13 cellular contexts compared by ENCODE assay signal in the genomic region with DNA sequence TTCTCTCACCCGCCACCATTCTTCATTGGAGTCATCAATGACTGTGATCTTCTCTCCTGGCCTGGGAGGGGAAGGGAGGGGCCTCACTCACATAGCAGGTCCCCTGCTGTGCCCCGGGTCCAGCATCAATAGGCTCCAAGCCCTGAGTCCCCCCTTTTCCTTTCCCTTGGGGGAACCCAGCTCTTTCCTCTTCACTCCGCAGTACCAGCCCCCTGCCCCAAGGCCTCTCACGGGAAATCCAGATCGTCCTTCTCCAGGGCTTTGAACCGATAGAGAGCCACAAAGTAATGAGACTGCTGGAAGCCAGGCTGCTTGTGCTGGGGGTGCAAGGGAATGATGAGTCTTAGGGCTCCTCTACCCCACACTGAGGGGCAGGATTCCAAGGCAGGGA. TPM values are rescaled to one million over a fixed set of nuclear protein-coding genes. Genes with fewer than 3 reads are reported as not detected.
A peak's percentile ranks its signal among the peaks of the same experiment; 100 is the strongest.
DNase-seq lines count a peak whose midpoint lies in the region; ATAC-seq and TF ChIP-seq lines count a peak whose summit lies in the region.
"Had no signal": no experiment of that assay in that cellular context is flagged by ENCODE, and none has a peak within 500 bp of the region (broad histone marks: within the 10 kb centered on the region; RNA-seq: fewer than 3 reads in every experiment).

No MANE protein-coding gene starts in this region.

- no peak overlapping the region for H3K4me3 ChIP-seq in OCI-LY3 (ENCODE audit: low read length)

- no peaks in the 10 kb centered on the region for H3K79me2 ChIP-seq in OCI-LY3 (ENCODE audit: low read length)

- H3K9ac ChIP-seq in OCI-LY3 (ENCODE audit: low read length) = no peak overlapping the region

- H3K27ac ChIP-seq in OCI-LY3 (ENCODE audit: low read length) = no peak overlapping the region
- H3K27ac ChIP-seq: ascending aorta, KMS-11 had no signal

- peaks cover 7% of the 10 kb centered on the region for H3K36me3 Mint-ChIP-seq in activated T-cell treated with anti-CD3 and anti-CD28 coated beads, Interleukin-2, amount 50 U/mL, for 24 hours (ENCODE audit: low read depth)
- H3K36me3 Mint-ChIP-seq in activated T-cell treated with anti-CD3 and anti-CD28 coated beads, Interleukin-2, amount 50 U/mL, for 72 hours (ENCODE audit: insufficient read depth in 2 of 2) = peaks cover 6 to 10% of the 10 kb centered on the region in 2 donors
- H3K36me3 Mint-ChIP-seq in central memory CD8-positive, alpha-beta T cell (ENCODE audit: insufficient read depth) = peaks cover 15% of the 10 kb centered on the region

- ATAC-seq in activated T-cell treated with anti-CD3 and anti-CD28 coated beads, Interleukin-2, amount 50 U/mL, for 72 hours (replicated peaks in 1 of 2) = no peak
- no peak for ATAC-seq in central memory CD8-positive, alpha-beta T cell (replicated peaks; ENCODE audit: extremely low read depth, poor library complexity, severe bottlenecking)
- ATAC-seq in sciatic nerve = no peak
- no peak for ATAC-seq in activated CD4-positive, CD25-positive, alpha-beta regulatory T cell treated with anti-CD3 and anti-CD28 coated beads, Interleukin-2, amount 50 U/mL, for 24 hours

- TF ChIP-seq CTCF in OCI-LY3 (IDR thresholded peaks at IDR 0.05; ENCODE audit: low read depth, low read length) = no peak

- intact Hi-C loops in sciatic nerve (cut with DNase I) = no loop called here

- H3K36me3 ChIP-seq in OCI-LY3 (replicated peaks; ENCODE audit: low read depth, low read length) = no peaks in the 10 kb centered on the region
- H3K36me3 ChIP-seq: ascending aorta had no signal

- H3K27ac Mint-ChIP-seq in activated T-cell treated with anti-CD3 and anti-CD28 coated beads, Interleukin-2, amount 50 U/mL, for 24 hours = no peak overlapping the region
- no peak overlapping the region for H3K27ac Mint-ChIP-seq in activated T-cell treated with anti-CD3 and anti-CD28 coated beads, Interleukin-2, amount 50 U/mL, for 72 hours
- no peak overlapping the region for H3K27ac Mint-ChIP-seq in central memory CD8-positive, alpha-beta T cell (ENCODE audit: low read depth)
- H3K27ac Mint-ChIP-seq: CD8-positive, alpha-beta T cell had no signal

- peaks cover 26% of the 10 kb centered on the region for H3K27me3 ChIP-seq in OCI-LY3 (ENCODE audit: low read depth, low read length)

- H3K4me1 ChIP-seq in OCI-LY3 (ENCODE audit: low read length) = peaks cover 36% of the 10 kb centered on the region

- H3K4me2 ChIP-seq in OCI-LY3 (ENCODE audit: low read length) = peak overlapping the region; percentile 100; the same call in 1 of the 2 replicates

- peaks cover 50% of the 10 kb centered on the region for H3K4me1 Mint-ChIP-seq in activated T-cell treated with anti-CD3 and anti-CD28 coated beads, Interleukin-2, amount 50 U/mL, for 24 hours (ENCODE audit: low read depth)
- H3K4me1 Mint-ChIP-seq in activated T-cell treated with anti-CD3 and anti-CD28 coated beads, Interleukin-2, amount 50 U/mL, for 72 hours (ENCODE audit: low read depth) = peaks cover 57% of the 10 kb centered on the region
- peaks cover 48% of the 10 kb centered on the region for H3K4me1 Mint-ChIP-seq in central memory CD8-positive, alpha-beta T cell

- H4K20me1 ChIP-seq in OCI-LY3 (ENCODE audit: insufficient read depth, low read length) = no peaks in the 10 kb centered on the region

- H3K9me3 Mint-ChIP-seq in activated T-cell treated with anti-CD3 and anti-CD28 coated beads, Interleukin-2, amount 50 U/mL, for 24 hours = no peaks in the 10 kb centered on the region
- no peaks in the 10 kb centered on the region for H3K9me3 Mint-ChIP-seq in activated T-cell treated with anti-CD3 and anti-CD28 coated beads, Interleukin-2, amount 50 U/mL, for 72 hours
- H3K9me3 Mint-ChIP-seq in central memory CD8-positive, alpha-beta T cell = no peaks in the 10 kb centered on the region
- H3K9me3 Mint-ChIP-seq: CD8-positive, alpha-beta T cell; immature natural killer cell had no signal

- H3K4me3 Mint-ChIP-seq in activated T-cell treated with anti-CD3 and anti-CD28 coated beads, Interleukin-2, amount 50 U/mL, for 24 hours = no peak overlapping the region
- peak overlapping the region in 1 of 2 donors; percentile 100 for H3K4me3 Mint-ChIP-seq in activated T-cell treated with anti-CD3 and anti-CD28 coated beads, Interleukin-2, amount 50 U/mL, for 72 hours
- peak overlapping the region; percentile 68 for H3K4me3 Mint-ChIP-seq in central memory CD8-positive, alpha-beta T cell

- no peaks in the 10 kb centered on the region for H3K9me3 ChIP-seq in OCI-LY3 (ENCODE audit: insufficient read depth, low read length)
- H3K9me3 ChIP-seq: ascending aorta had no signal

- H3K27me3 Mint-ChIP-seq in activated T-cell treated with anti-CD3 and anti-CD28 coated beads, Interleukin-2, amount 50 U/mL, for 24 hours = peaks cover 48% of the 10 kb centered on the region
- peaks cover 40% of the 10 kb centered on the region for H3K27me3 Mint-ChIP-seq in activated T-cell treated with anti-CD3 and anti-CD28 coated beads, Interleukin-2, amount 50 U/mL, for 72 hours (ENCODE audit: low read depth)
- peaks cover 50% of the 10 kb centered on the region for H3K27me3 Mint-ChIP-seq in central memory CD8-positive, alpha-beta T cell

- no peak overlapping the region for H2AFZ ChIP-seq in OCI-LY3 (ENCODE audit: low read depth, low read length)

- DNase-seq in activated T-cell treated with anti-CD3 and anti-CD28 coated beads, Interleukin-2, amount 50 U/mL, for 24 hours = peak; percentile 29
- no peak for DNase-seq in activated T-cell treated with anti-CD3 and anti-CD28 coated beads, Interleukin-2, amount 50 U/mL, for 72 hours
- no peak for DNase-seq in central memory CD8-positive, alpha-beta T cell (ENCODE audit: low spot score in 2 of 2)
- DNase-seq in sciatic nerve (ENCODE audit: low spot score) (peak; percentile 54), ureter (ENCODE audit: low spot score) (no peak), NCI-H2107 (lab: John Stamatoyannopoulos, UW) (no peak)
- DNase-seq: cortex of kidney had no signal

RNA-seq across cellular contexts. Expression of gene STAC3, which starts 6.7 kb away (rescaled TPM):
- total RNA-seq in activated T-cell treated with anti-CD3 and anti-CD28 coated beads, Interleukin-2, amount 50 U/mL, for 72 hours = 1 to 10 TPM; 3.5 to 4.2 TPM
- 1.9 TPM for total RNA-seq in sciatic nerve
- total RNA-seq in ureter = 3.0 TPM
- total RNA-seq: ascending aorta had no signal

RNA-seq across cellular contexts. Expression of gene SHMT2, which starts 14.8 kb away (rescaled TPM):
- 100 to 1,000 TPM; 507 to 550 TPM for total RNA-seq in activated T-cell treated with anti-CD3 and anti-CD28 coated beads, Interleukin-2, amount 50 U/mL, for 72 hours
- 41.9 TPM for total RNA-seq in sciatic nerve
- total RNA-seq in ureter = 97.4 TPM

RNA-seq across cellular contexts. Expression of gene NXPH4, which starts 27.7 kb away (rescaled TPM):
- 1 to 10 TPM; 1.5 to 2.3 TPM for total RNA-seq in activated T-cell treated with anti-CD3 and anti-CD28 coated beads, Interleukin-2, amount 50 U/mL, for 72 hours
- 0.27 TPM for total RNA-seq in sciatic nerve
- not detected for total RNA-seq in ureter
- total RNA-seq: ascending aorta had no signal

Comparison
In these comparisons a context has a peak if more than half of its experiments do, and no peak if none do; other contexts are left out.
1. DNase-seq: peak in activated T-cell treated with anti-CD3 and anti-CD28 coated beads, Interleukin-2, amount 50 U/mL, for 24 hours (single experiment) and sciatic nerve (single experiment); none in activated T-cell treated with anti-CD3 and anti-CD28 coated beads, Interleukin-2, amount 50 U/mL, for 72 hours (0 of 2), central memory CD8-positive, alpha-beta T cell (0 of 2), ureter (single experiment) and NCI-H2107 (single experiment).